ENCODE assay signal across 11 cellular contexts in genomic region chrX:26851981-26852380, GRCh38.
DNase-seq lines count a peak whose midpoint lies in the region; ATAC-seq and TF ChIP-seq lines count a peak whose summit lies in the region.
"Had no signal": no experiment of that assay in that cellular context is flagged by ENCODE, and none has a peak within 500 bp of the region (broad histone marks: within the 10 kb centered on the region; RNA-seq: fewer than 3 reads in every experiment).

No MANE protein-coding gene starts in this region.

- peak; percentile 84 for ATAC-seq in GM21786 (IDR thresholded peaks at IDR 0.05; ENCODE audit: unreplicated experiment)
- ATAC-seq in GM19455 (IDR thresholded peaks at IDR 0.05; ENCODE audit: unreplicated experiment): no peak
- ATAC-seq: body of pancreas had no signal

- H3K4me3 Mint-ChIP-seq in neural progenitor cell: no peak overlapping the region
- H3K4me3 Mint-ChIP-seq: activated CD4-positive, alpha-beta memory T cell treated with anti-CD3 and anti-CD28 coated beads, Interleukin-2, amount 10 ng/mL, durations not matched to agents 7 days and 5 days had no signal

- DNase-seq in NCI-H2171 (lab: John Stamatoyannopoulos, UW) (peak; percentile 12), cerebellum (ENCODE audit: low spot score) (peak; percentile 0), neural progenitor cell (ENCODE audit: low spot score) (peak; percentile 44), BE2C (no peak)
- DNase-seq in activated CD4-positive, alpha-beta T cell treated with anti-CD3 and anti-CD28 coated beads, Interleukin-2, amount 50 U/mL, for 48 hours: no peak
- DNase-seq in activated CD4-positive, alpha-beta T cell treated with anti-CD3 and anti-CD28 coated beads, Interleukin-2, amount 50 U/mL, for 4 hours: no peak
- DNase-seq: activated CD4-positive, alpha-beta memory T cell treated with anti-CD3 and anti-CD28 coated beads, Interleukin-2, amount 10 ng/mL, durations not matched to agents 7 days and 5 days; body of pancreas; Peyer's patch had no signal

- no peaks in the 10 kb centered on the region for H3K27me3 Mint-ChIP-seq in neural progenitor cell (ENCODE audit: insufficient read depth, low read depth)
- H3K27me3 Mint-ChIP-seq: activated CD4-positive, alpha-beta memory T cell treated with anti-CD3 and anti-CD28 coated beads, Interleukin-2, amount 10 ng/mL, durations not matched to agents 7 days and 5 days had no signal

- H3K4me3 ChIP-seq in neural progenitor cell (no peak overlapping the region), BE2C (ENCODE audit: low read depth, low read length) (no peak overlapping the region)
- H3K4me3 ChIP-seq: body of pancreas, Peyer's patch had no signal

- no peak overlapping the region for H3K27ac Mint-ChIP-seq in neural progenitor cell
- H3K27ac Mint-ChIP-seq: activated CD4-positive, alpha-beta memory T cell treated with anti-CD3 and anti-CD28 coated beads, Interleukin-2, amount 10 ng/mL, durations not matched to agents 7 days and 5 days had no signal

- peak; percentile 47 for TF ChIP-seq CTCF in neural progenitor cell (IDR thresholded peaks at IDR 0.05)
- no peak for TF ChIP-seq CTCF in BE2C (IDR thresholded peaks at IDR 0.05; ENCODE audit: low read depth, low read length)

- H3K27me3 ChIP-seq in neural progenitor cell (no peaks in the 10 kb centered on the region), BE2C (no peaks in the 10 kb centered on the region)
- H3K27me3 ChIP-seq: body of pancreas, Peyer's patch had no signal

- H3K79me2 ChIP-seq in neural progenitor cell (ENCODE audit: low read depth): no peaks in the 10 kb centered on the region

- H3K9ac ChIP-seq in neural progenitor cell: no peak overlapping the region

- no peaks in the 10 kb centered on the region for H3K4me1 Mint-ChIP-seq in neural progenitor cell
- H3K4me1 Mint-ChIP-seq: activated CD4-positive, alpha-beta memory T cell treated with anti-CD3 and anti-CD28 coated beads, Interleukin-2, amount 10 ng/mL, durations not matched to agents 7 days and 5 days had no signal

- H3K9me3 Mint-ChIP-seq in neural progenitor cell: no peaks in the 10 kb centered on the region
- H3K9me3 Mint-ChIP-seq: activated CD4-positive, alpha-beta memory T cell treated with anti-CD3 and anti-CD28 coated beads, Interleukin-2, amount 10 ng/mL, durations not matched to agents 7 days and 5 days had no signal

- H3K4me1 ChIP-seq in neural progenitor cell (no peaks in the 10 kb centered on the region), BE2C (no peaks in the 10 kb centered on the region)
- H3K4me1 ChIP-seq: body of pancreas, Peyer's patch had no signal

- H3F3A ChIP-seq in neural progenitor cell (ENCODE audit: low read depth): no peaks in the 10 kb centered on the region

- no peak overlapping the region for H3K4me2 ChIP-seq in neural progenitor cell

- H3K27ac ChIP-seq in neural progenitor cell: no peak overlapping the region
- H3K27ac ChIP-seq: body of pancreas, Peyer's patch had no signal

- H3K36me3 ChIP-seq in neural progenitor cell (no peaks in the 10 kb centered on the region), BE2C (no peaks in the 10 kb centered on the region)
- H3K36me3 ChIP-seq: Peyer's patch had no signal

- H3K9me3 ChIP-seq in neural progenitor cell (ENCODE audit: low read depth): no peaks in the 10 kb centered on the region
- H3K9me3 ChIP-seq in BE2C: no peaks in the 10 kb centered on the region
- H3K9me3 ChIP-seq: body of pancreas, Peyer's patch had no signal

- H4K20me1 ChIP-seq in neural progenitor cell (ENCODE audit: low read depth): no peaks in the 10 kb centered on the region

- H3K36me3 Mint-ChIP-seq in neural progenitor cell: no peaks in the 10 kb centered on the region

- no peak overlapping the region for H2AFZ ChIP-seq in neural progenitor cell (replicated peaks)

Comparison
In these comparisons a context has a peak if more than half of its experiments do, and no peak if none do; other contexts are left out.
1. DNase-seq: peak in NCI-H2171 (single experiment), cerebellum (single experiment) and neural progenitor cell (single experiment); none in BE2C (single experiment), activated CD4-positive, alpha-beta T cell treated with anti-CD3 and anti-CD28 coated beads, Interleukin-2, amount 50 U/mL, for 48 hours (0 of 2) and activated CD4-positive, alpha-beta T cell treated with anti-CD3 and anti-CD28 coated beads, Interleukin-2, amount 50 U/mL, for 4 hours (0 of 2).